Comparison of ENCODE assay signal across 17 cellular contexts in the genomic region with DNA sequence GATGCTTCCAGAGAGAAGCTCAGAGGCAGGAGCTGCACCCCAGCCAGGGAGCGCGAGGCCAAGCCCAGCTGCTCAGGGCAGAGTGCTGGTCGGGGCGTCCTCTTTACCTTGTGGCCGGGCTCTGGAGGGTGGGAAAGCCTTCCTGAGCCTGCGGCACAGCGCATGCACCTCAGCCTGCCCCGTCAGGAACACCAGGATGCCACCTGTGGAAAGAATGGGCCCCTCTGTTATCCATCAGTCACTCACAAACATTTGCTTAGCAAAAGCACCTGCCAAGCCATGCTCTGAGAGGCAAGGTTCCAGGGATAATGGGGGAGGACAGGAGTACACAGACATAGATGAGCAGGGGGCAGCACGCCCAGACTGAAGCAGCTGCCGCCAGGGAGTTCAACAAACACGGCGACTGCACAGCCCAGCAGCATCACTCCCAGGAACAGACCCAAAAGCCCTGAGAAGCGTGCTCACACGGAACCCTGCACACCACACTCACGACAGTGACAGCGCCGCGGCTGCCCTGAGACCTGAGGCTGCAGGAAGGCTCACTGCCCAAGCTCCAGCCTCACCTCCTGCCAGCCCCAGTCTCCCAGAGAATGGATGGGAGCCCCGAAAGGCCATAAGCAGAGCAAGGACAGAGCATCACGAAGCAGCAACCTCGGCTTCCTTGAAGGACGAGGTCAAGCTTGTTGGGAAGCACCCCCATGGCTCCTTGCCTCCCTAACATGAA. TPM values are rescaled to one million over a fixed set of nuclear protein-coding genes. Genes with fewer than 3 reads are reported as not detected.
DNase-seq lines count a peak whose midpoint lies in the region; ATAC-seq and TF ChIP-seq lines count a peak whose summit lies in the region.
"Had no signal": no experiment of that assay in that cellular context is flagged by ENCODE, and none has a peak within 500 bp of the region (broad histone marks: within the 10 kb centered on the region; RNA-seq: fewer than 3 reads in every experiment).

No MANE protein-coding gene starts in this region.

- BruUV-seq in PC-3 (replicated peaks; lab: Mats Ljungman, UMichigan): no TSS peak

- H3K9me2 ChIP-seq in PC-3 (replicated peaks; ENCODE audit: low read length): no peaks in the 10 kb centered on the region

- ATAC-seq in PC-3: no peak
- ATAC-seq: Right ventricle myocardium inferior had no signal

- H3K27ac ChIP-seq in PC-3 (ENCODE audit: low read length): no peak overlapping the region
- H3K27ac ChIP-seq: 22Rv1, C4-2B had no signal

- POLR2A ChIA-PET in PC-3 (lab: Charles Lee; ENCODE audit: unreplicated experiment): no interaction called here

- H3K4me2 ChIP-seq in PC-3 (ENCODE audit: low read length): no peak overlapping the region

- DNase-seq in NCI-H1694 treated with DMSO at 0.1 percent for 48 hours (lab: John Stamatoyannopoulos, UW): peak; percentile 9
- no peak for DNase-seq in NCI-H1694 (lab: John Stamatoyannopoulos, UW)
- DNase-seq in H7: peak; percentile 44
- peak; percentile 6 for DNase-seq in NCI-H774 (lab: John Stamatoyannopoulos, UW)
- DNase-seq in epidermal melanocyte (ENCODE audit: insufficient read length, low spot score): peak; percentile 7
- no peak for DNase-seq in PC-3
- DNase-seq in GDM1 (lab: John Stamatoyannopoulos, UW): no peak
- no peak for DNase-seq in 8988T
- DNase-seq: AML-193; Calu3; CD8-positive, alpha-beta memory T cell; Karpas-422; NCI-H1417 treated with DMSO at 0.1 percent for 48 hours; NCI-H1930 had no signal

- H3K36me3 ChIP-seq in H7 (replicated peaks; ENCODE audit: control insufficient read depth, insufficient read depth, low read length): peaks cover 20% of the 10 kb centered on the region
- H3K36me3 ChIP-seq in PC-3 (ENCODE audit: low read depth, low read length): peaks cover 63% of the 10 kb centered on the region

- H3K9me3 ChIP-seq in PC-3 (ENCODE audit: low read length): no peaks in the 10 kb centered on the region

- no peaks in the 10 kb centered on the region for H3K79me2 ChIP-seq in PC-3 (ENCODE audit: low read length)

- intact Hi-C loops in PC-3 (cut with micrococcal nuclease): no loop called here

- H3K27me3 ChIP-seq in H7 (ENCODE audit: control insufficient read depth, insufficient read depth, low read length): no peaks in the 10 kb centered on the region
- no peaks in the 10 kb centered on the region for H3K27me3 ChIP-seq in PC-3 (ENCODE audit: low read length)

- no peak overlapping the region for H2AFZ ChIP-seq in PC-3 (ENCODE audit: low read length)

- H3K4me3 ChIP-seq in H7 (ENCODE audit: insufficient read depth, low read depth, low read length): no peak overlapping the region
- no peak overlapping the region for H3K4me3 ChIP-seq in PC-3 (ENCODE audit: low read length)

- H3K9ac ChIP-seq in PC-3 (ENCODE audit: low read length): no peak overlapping the region

- no peaks in the 10 kb centered on the region for H4K20me1 ChIP-seq in PC-3 (ENCODE audit: low read length)

- no peak for TF ChIP-seq CTCF in PC-3 (conservative IDR thresholded peaks at IDR 0.05; ENCODE audit: low read depth, low read length)

- H3K4me1 ChIP-seq in PC-3 (ENCODE audit: insufficient read depth, low read length): no peaks in the 10 kb centered on the region

- CTCF ChIA-PET in PC-3 (lab: Charles Lee): no interaction called here

- H3F3A ChIP-seq in PC-3 (ENCODE audit: low read length, unreplicated experiment): no peaks in the 10 kb centered on the region

RNA-seq across cellular contexts. Expression of a gene that starts 21.8 kb away (rescaled TPM):
- total RNA-seq in H7 (2014; rRNA removed; shearing (Covaris generic)): 40.7 and 43.1 TPM in 2 replicates
- total RNA-seq in PC-3 (2014; rRNA removed): 56.5 and 76.0 TPM in 2 replicates

RNA-seq across cellular contexts. Expression of a gene that starts 26.3 kb away (rescaled TPM):
- 5.0 and 6.7 TPM in 2 replicates for total RNA-seq in H7 (2014; rRNA removed; shearing (Covaris generic))
- total RNA-seq in PC-3 (2014; rRNA removed): 31.9 and 32.9 TPM in 2 replicates

RNA-seq across cellular contexts. Expression of a gene that starts 52.7 kb away (rescaled TPM):
- total RNA-seq in H7 (2014; rRNA removed; shearing (Covaris generic)): 1,051 and 1,131 TPM in 2 replicates
- total RNA-seq in PC-3 (2014; rRNA removed): 1,587 TPM in 2 replicates

Comparison
In these comparisons a context has a peak if more than half of its experiments do, and no peak if none do; other contexts are left out.
1. DNase-seq: peak in NCI-H1694 treated with DMSO at 0.1 percent for 48 hours (single experiment), H7 (single experiment), NCI-H774 (single experiment) and epidermal melanocyte (single experiment); none in NCI-H1694 (single experiment), PC-3 (single experiment), GDM1 (single experiment) and 8988T (single experiment).